ENCODE assay signal across 1 cellular context in the genomic region with DNA sequence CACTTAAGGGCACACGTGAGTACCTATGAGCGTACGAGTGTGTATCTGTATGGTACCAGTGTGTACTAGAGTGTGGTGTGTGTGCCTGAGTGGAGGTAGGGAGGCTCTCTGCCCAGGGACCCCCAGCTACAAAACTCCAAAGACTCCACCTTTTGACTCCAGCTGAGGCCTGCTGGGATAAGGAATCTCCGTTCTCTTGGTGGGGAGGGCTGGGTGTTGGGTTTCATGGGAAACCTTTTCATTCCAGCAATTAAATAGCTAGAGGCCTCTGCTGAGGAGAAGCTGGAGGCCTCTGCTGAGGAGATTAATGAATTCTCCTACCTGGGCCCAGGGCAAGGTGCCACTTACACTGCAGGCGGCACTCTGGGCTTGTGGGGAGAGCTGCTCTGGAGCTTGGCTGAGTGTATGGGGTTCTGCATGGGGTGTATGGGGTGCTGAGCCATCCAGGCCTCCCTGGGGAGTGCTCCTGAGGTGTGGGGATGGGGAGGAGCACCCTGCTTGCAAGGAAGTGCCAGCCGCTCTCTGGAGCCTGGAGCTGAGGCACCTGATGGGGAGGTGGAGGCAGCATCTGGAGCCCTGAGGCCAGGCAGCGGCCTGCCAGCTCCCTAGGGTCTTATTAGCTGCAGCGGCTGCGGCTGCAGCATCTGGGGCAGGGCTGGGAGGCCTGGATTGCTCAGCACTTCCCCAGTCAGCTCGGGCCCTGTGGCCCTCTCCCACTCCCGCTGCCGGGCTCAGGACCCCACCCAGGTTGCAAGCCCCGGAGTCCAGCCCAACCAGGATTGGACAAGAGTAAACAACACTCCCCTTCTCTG.
TF ChIP-seq lines count a peak whose summit lies in the region.

No MANE protein-coding gene starts in this region.

TF ChIP-seq in WTC11, 78 proteins besides CTCF, POLR2A, EP300 and RAD21 (continued from another document):
- TF ChIP-seq, protein P1, sequence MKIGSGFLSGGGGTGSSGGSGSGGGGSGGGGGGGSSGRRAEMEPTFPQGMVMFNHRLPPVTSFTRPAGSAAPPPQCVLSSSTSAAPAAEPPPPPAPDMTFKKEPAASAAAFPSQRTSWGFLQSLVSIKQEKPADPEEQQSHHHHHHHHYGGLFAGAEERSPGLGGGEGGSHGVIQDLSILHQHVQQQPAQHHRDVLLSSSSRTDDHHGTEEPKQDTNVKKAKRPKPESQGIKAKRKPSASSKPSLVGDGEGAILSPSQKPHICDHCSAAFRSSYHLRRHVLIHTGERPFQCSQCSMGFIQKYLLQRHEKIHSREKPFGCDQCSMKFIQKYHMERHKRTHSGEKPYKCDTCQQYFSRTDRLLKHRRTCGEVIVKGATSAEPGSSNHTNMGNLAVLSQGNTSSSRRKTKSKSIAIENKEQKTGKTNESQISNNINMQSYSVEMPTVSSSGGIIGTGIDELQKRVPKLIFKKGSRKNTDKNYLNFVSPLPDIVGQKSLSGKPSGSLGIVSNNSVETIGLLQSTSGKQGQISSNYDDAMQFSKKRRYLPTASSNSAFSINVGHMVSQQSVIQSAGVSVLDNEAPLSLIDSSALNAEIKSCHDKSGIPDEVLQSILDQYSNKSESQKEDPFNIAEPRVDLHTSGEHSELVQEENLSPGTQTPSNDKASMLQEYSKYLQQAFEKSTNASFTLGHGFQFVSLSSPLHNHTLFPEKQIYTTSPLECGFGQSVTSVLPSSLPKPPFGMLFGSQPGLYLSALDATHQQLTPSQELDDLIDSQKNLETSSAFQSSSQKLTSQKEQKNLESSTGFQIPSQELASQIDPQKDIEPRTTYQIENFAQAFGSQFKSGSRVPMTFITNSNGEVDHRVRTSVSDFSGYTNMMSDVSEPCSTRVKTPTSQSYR (CRISPR knock-in tag; IDR thresholded peaks at IDR 0.05) = no peak
- TF ChIP-seq, protein P2, sequence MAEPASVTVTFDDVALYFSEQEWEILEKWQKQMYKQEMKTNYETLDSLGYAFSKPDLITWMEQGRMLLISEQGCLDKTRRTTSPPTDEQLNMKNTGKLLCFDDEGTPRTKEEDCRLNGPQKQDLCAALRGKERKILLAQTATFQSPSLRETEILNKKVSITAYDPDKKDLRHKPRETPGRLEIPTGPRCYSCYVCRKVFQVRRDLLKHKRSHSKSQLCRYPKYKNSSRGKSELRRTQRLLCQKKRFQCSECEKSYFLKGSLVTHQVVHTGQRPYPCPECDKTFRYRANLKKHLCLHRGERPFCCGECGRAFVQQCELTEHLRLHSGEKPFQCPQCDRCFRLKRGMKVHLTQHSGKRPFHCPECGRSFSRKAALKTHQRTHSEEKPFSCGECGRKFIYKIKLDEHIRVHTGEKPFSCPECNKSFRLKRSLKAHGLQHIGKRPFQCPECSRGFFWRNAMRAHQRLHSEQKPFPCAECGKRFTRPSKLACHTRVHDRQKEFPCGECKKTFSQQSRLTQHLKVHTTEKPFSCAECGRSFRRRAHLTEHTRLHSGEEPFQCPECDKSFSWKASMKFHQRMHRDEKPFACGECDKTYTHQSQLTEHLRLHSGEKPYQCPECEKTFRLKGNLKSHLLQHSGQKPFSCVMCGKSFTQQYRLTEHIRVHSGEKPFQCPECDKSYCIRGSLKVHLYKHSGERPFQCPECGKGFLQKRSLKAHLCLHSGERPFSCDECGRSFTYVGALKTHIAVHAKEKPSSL (CRISPR knock-in tag; conservative IDR thresholded peaks at IDR 0.05) = no peak
- no peak for TF ChIP-seq JAZF1 (CRISPR knock-in tag; IDR thresholded peaks at IDR 0.05)
- no peak for TF ChIP-seq NFYB (CRISPR knock-in tag; conservative IDR thresholded peaks at IDR 0.05; ENCODE audit: low read depth)
- TF ChIP-seq, protein P3, sequence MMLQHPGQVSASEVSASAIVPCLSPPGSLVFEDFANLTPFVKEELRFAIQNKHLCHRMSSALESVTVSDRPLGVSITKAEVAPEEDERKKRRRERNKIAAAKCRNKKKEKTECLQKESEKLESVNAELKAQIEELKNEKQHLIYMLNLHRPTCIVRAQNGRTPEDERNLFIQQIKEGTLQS (CRISPR knock-in tag; conservative IDR thresholded peaks at IDR 0.05) = no peak
- TF ChIP-seq, protein P4, sequence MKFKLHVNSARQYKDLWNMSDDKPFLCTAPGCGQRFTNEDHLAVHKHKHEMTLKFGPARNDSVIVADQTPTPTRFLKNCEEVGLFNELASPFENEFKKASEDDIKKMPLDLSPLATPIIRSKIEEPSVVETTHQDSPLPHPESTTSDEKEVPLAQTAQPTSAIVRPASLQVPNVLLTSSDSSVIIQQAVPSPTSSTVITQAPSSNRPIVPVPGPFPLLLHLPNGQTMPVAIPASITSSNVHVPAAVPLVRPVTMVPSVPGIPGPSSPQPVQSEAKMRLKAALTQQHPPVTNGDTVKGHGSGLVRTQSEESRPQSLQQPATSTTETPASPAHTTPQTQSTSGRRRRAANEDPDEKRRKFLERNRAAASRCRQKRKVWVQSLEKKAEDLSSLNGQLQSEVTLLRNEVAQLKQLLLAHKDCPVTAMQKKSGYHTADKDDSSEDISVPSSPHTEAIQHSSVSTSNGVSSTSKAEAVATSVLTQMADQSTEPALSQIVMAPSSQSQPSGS (CRISPR knock-in tag; IDR thresholded peaks at IDR 0.05; ENCODE audit: borderline replicate concordance, low read depth) = no peak
